ENCODE assay signal across 22 cellular contexts in genomic region chr12:83739602-83740001, GRCh38.
"Had no signal": no experiment of that assay in that cellular context is flagged by ENCODE, and none has a peak within 500 bp of the region (broad histone marks: within the 10 kb centered on the region; RNA-seq: fewer than 3 reads in every experiment).

No MANE protein-coding gene starts in this region.

- H3K4me1 ChIP-seq: SJCRH30 had no signal

- H3K36me3 ChIP-seq: MG63, SJCRH30 had no signal

- DNase-seq: IMR-90, Karpas-422, KG1, MG63, NCI-H1092, NCI-H1105 treated with DMSO at 0.1 percent for 48 hours, NCI-H1417 treated with DMSO at 0.1 percent for 48 hours, NCI-H146, NCI-H187, NCI-H2029, NCI-H2081 treated with DMSO at 0.1 percent for 48 hours, NCI-H2171, NCI-H226, NCI-H510A, NCI-H524 treated with DMSO at 0.1 percent for 48 hours, NCI-H69, NCI-H774, RPMI8226, SHP77 treated with DMSO at 0.1 percent for 48 hours, SJCRH30 had no signal

- H3K9me3 ChIP-seq: MG63, SJCRH30 had no signal

- H3K4me3 ChIP-seq: MG63, SJCRH30 had no signal

- H3K27ac ChIP-seq: SJCRH30 had no signal

- ATAC-seq: HepG2, SK-N-SH treated with all-trans-retinoic acid at 6 μM for 48 hours had no signal

- H3K27me3 ChIP-seq: MG63, SJCRH30 had no signal
